16 cellular contexts compared by ENCODE assay signal in genomic region chr4:153146031-153146430, GRCh38. TPM values are rescaled to one million over a fixed set of nuclear protein-coding genes. Genes with fewer than 3 reads are reported as not detected.
A peak's percentile ranks its signal among the peaks of the same experiment; 100 is the strongest.
DNase-seq lines count a peak whose midpoint lies in the region; ATAC-seq and TF ChIP-seq lines count a peak whose summit lies in the region.
"Had no signal": no experiment of that assay in that cellular context is flagged by ENCODE, and none has a peak within 500 bp of the region (broad histone marks: within the 10 kb centered on the region; RNA-seq: fewer than 3 reads in every experiment).

No MANE protein-coding gene starts in this region.

- H3K27me3 ChIP-seq in mammary epithelial cell (ENCODE audit: insufficient read depth, low read length) (no peaks in the 10 kb centered on the region), breast epithelium (no peaks in the 10 kb centered on the region)
- H3K27me3 ChIP-seq: BLaER1 had no signal

- H3K36me3 ChIP-seq in mammary epithelial cell (ENCODE audit: insufficient read depth, low read length) (no peaks in the 10 kb centered on the region), breast epithelium (no peaks in the 10 kb centered on the region)
- H3K36me3 ChIP-seq: BLaER1 had no signal

- H3K4me3 Mint-ChIP-seq in brain, result no peak overlapping the region
- H3K4me3 Mint-ChIP-seq: CD8-positive, alpha-beta memory T cell had no signal

- no peaks in the 10 kb centered on the region for H3K9me3 Mint-ChIP-seq in brain
- H3K9me3 Mint-ChIP-seq: CD8-positive, alpha-beta memory T cell; GM23338 had no signal

- H2AFZ ChIP-seq in mammary epithelial cell (ENCODE audit: low read depth, low read length), result no peak overlapping the region

- CTCF ChIA-PET in mammary epithelial cell (lab: Charles Lee; ENCODE audit: low non-redundant PET), result interaction anchor here (0.6 kb wide), 1 partner anchor 196 kb away, joined by 3 read pairs; no protein-coding TSS in a partner anchor

- intact Hi-C loops in mammary epithelial cell (cut with micrococcal nuclease) (no loop called here), breast epithelium (cut with DNase I; ENCODE audit: low total_unique reads) (no loop called here)

- H3K9ac ChIP-seq in mammary epithelial cell (ENCODE audit: insufficient read depth, low read length), result no peak overlapping the region
- H3K9ac ChIP-seq: BLaER1 had no signal

- BruUV-seq in mammary epithelial cell (replicated peaks; lab: Mats Ljungman, UMichigan), result no TSS peak

- dilution Hi-C loops in mammary epithelial cell (cut with HindIII; ENCODE audit: low sequenced_read_pairs), result loop anchor here (25.0 kb wide), 1 partner anchor 166 kb away; no protein-coding TSS in a partner anchor

- no peak for TF ChIP-seq POLR2A in breast epithelium (IDR thresholded peaks at IDR 0.05)

- H3K9me3 ChIP-seq in mammary epithelial cell (replicated peaks; ENCODE audit: insufficient read depth, low read length) (no peaks in the 10 kb centered on the region), breast epithelium (no peaks in the 10 kb centered on the region)
- H3K9me3 ChIP-seq: BLaER1, Caco-2 had no signal

- peaks cover 4% of the 10 kb centered on the region for H3K27me3 Mint-ChIP-seq in brain

- H3K4me1 Mint-ChIP-seq in brain, result peaks cover 71% of the 10 kb centered on the region

- H3K4me2 ChIP-seq in mammary epithelial cell (ENCODE audit: insufficient read depth, low read depth, low read length), result no peak overlapping the region
- H3K4me2 ChIP-seq: BLaER1 had no signal

- H4K20me1 ChIP-seq in mammary epithelial cell (ENCODE audit: insufficient read depth, low read length), result no peaks in the 10 kb centered on the region
- H4K20me1 ChIP-seq: BLaER1 had no signal

- peak overlapping the region; percentile 24 to 68 (median 61) for H3K27ac Mint-ChIP-seq in brain
- H3K27ac Mint-ChIP-seq: CD8-positive, alpha-beta memory T cell; GM23338 had no signal

- no peaks in the 10 kb centered on the region for H3K36me3 Mint-ChIP-seq in brain
- H3K36me3 Mint-ChIP-seq: CD8-positive, alpha-beta memory T cell had no signal

- WGBS in mammary epithelial cell (ENCODE audit: low coverage, missing lambda C conversion rate), result 10% methylated on average over 1 of the region's 1 CpG

- peak; percentile 53 for DNase-seq in mammary epithelial cell
- no peak for DNase-seq in breast epithelium (ENCODE audit: low spot score in 2 of 2)
- DNase-seq in foreskin melanocyte, result peak; percentile 78
- peak; percentile 71 for DNase-seq in renal cortical epithelial cell (ENCODE audit: low read depth)
- no peak for DNase-seq in NK-92 treated with Interleukin-12 subunit alpha and Interleukin-12 subunit beta, amount 100 ng/mL, for 24 hours (lab: John Stamatoyannopoulos, UW)
- DNase-seq: 8988T; AML-193; Caco-2; CD8-positive, alpha-beta memory T cell; DND-41; H7 had no signal

- H3K79me2 ChIP-seq in mammary epithelial cell (ENCODE audit: insufficient read depth, low read length), result no peaks in the 10 kb centered on the region

- no peak for TF ChIP-seq CTCF in mammary epithelial cell (conservative IDR thresholded peaks at IDR 0.05 in 1 of 2, IDR thresholded peaks at IDR 0.05 in 1 of 2; ENCODE audit: extremely low read depth in 1 of 2, insufficient read depth in 1 of 2, low read depth in 1 of 2, low read length in 2 of 2)
- TF ChIP-seq CTCF in breast epithelium (IDR thresholded peaks at IDR 0.05), result no peak
- TF ChIP-seq CTCF in brain (conservative IDR thresholded peaks at IDR 0.05), result no peak

- ATAC-seq in HG02759 (IDR thresholded peaks at IDR 0.05; ENCODE audit: unreplicated experiment) (no peak), GM18867 (IDR thresholded peaks at IDR 0.05; ENCODE audit: unreplicated experiment) (no peak)

- no peak overlapping the region for H3K27ac ChIP-seq in mammary epithelial cell (ENCODE audit: insufficient read depth, low read depth, low read length)
- H3K27ac ChIP-seq in breast epithelium, result no peak overlapping the region
- H3K27ac ChIP-seq: BLaER1 had no signal

- H3K4me1 ChIP-seq in mammary epithelial cell (ENCODE audit: insufficient read depth, low read length), result peaks cover 22% of the 10 kb centered on the region
- peaks cover 0 to 6% of the 10 kb centered on the region in 2 donors for H3K4me1 ChIP-seq in breast epithelium

- in situ Hi-C loops in mammary epithelial cell (cut with MboI; ENCODE audit: low sequenced_read_pairs in 2 of 2), result loop anchor here (10.0 to 25.0 kb wide), 2 partner anchors 429 to 441 kb away; no protein-coding TSS in a partner anchor

- H3K4me3 ChIP-seq in mammary epithelial cell (replicated peaks in 1 of 3; ENCODE audit: insufficient read depth in 1 of 3, low read depth in 2 of 3, low read length in 3 of 3), result no peak overlapping the region
- no peak overlapping the region for H3K4me3 ChIP-seq in breast epithelium
- H3K4me3 ChIP-seq: BLaER1, GM23338 had no signal

RNA-seq across cellular contexts. Expression of gene TRIM2, which starts 58.2 kb away (rescaled TPM):
- total RNA-seq in mammary epithelial cell, result 10 to 100 TPM; 19.5 to 65.2 TPM
- 11.0 TPM for polyA plus RNA-seq in mammary epithelial cell
- 31.4 TPM for polyA minus RNA-seq in mammary epithelial cell
- total RNA-seq in breast epithelium, result 100 to 1,000 TPM in 1 of 3 donors, 10 to 100 TPM in 2; 26.7 to 109 (median 52.4) TPM
- 17.8 TPM for polyA plus RNA-seq in brain (ENCODE audit: insufficient read depth, low read depth, low replicate concordance)
- total RNA-seq in renal cortical epithelial cell, result 110 and 181 TPM in 2 replicates

Comparison
In these comparisons a context has a peak if more than half of its experiments do, and no peak if none do; other contexts are left out.
1. DNase-seq: peak in mammary epithelial cell (single experiment), foreskin melanocyte (single experiment) and renal cortical epithelial cell (single experiment); none in breast epithelium (0 of 2) and NK-92 treated with Interleukin-12 subunit alpha and Interleukin-12 subunit beta, amount 100 ng/mL, for 24 hours (single experiment).